In the genomic region with DNA sequence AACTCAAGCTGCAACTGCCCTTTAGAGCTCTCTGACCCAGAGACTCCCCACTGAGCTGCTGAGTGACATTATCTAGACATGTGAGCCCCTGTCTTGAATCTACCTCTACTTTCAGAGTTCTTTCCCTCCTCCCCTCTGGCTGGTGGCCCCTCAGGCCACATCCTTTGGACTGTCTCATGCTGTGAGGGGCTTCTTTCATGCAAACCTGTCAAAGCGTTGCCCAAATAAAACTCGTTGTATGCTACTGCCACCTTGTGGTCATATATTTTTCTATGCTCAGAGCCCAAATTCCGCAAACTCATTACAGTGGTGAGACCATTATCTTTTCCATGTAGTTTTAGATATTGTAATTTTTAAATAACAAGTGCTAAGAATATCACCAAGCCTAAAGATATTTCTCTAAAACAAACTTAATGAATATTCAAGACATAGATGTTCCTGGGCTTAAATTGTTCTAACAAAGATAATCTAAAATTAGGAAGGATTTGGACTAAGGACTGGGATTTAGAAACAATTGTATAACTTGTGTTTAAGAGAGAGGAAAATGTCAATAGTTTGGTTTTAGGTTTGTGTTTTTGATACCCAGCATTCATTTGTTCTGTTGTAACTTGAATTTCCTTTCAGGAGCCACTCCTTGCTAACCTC, we compare ENCODE assay signal across 8 cellular contexts.
A peak's percentile ranks its signal among the peaks of the same experiment; 100 is the strongest.
DNase-seq lines count a peak whose midpoint lies in the region; ATAC-seq and TF ChIP-seq lines count a peak whose summit lies in the region.

No MANE protein-coding gene starts in this region.

- H3K27ac ChIP-seq in colonic mucosa (no peak overlapping the region), neural progenitor cell (no peak overlapping the region), uterus (no peak overlapping the region)

- intact Hi-C loops in colonic mucosa (cut with DNase I) (loop anchor here (2.0 to 5.0 kb wide), 2 partner anchors 72 to 221 kb away; no protein-coding TSS in a partner anchor), uterus (cut with DNase I; ENCODE audit: low total_unique reads) (no loop called here)

- H3K36me3 ChIP-seq in colonic mucosa: no peaks in the 10 kb centered on the region
- no peaks in the 10 kb centered on the region for H3K36me3 ChIP-seq in neural progenitor cell
- no peaks in the 10 kb centered on the region for H3K36me3 ChIP-seq in uterus

- H3F3A ChIP-seq in neural progenitor cell (ENCODE audit: low read depth): no peaks in the 10 kb centered on the region

- TF ChIP-seq CTCF in AG10803 (conservative IDR thresholded peaks at IDR 0.05; ENCODE audit: low read length): peak; percentile 54
- TF ChIP-seq CTCF in colonic mucosa (IDR thresholded peaks at IDR 0.05): peak; percentile 52
- peak; percentile 75 for TF ChIP-seq CTCF in neural progenitor cell (IDR thresholded peaks at IDR 0.05)
- TF ChIP-seq CTCF in uterus (IDR thresholded peaks at IDR 0.05): no peak

- H3K4me3 Mint-ChIP-seq in neural progenitor cell: no peak overlapping the region

- H3K79me2 ChIP-seq in neural progenitor cell (ENCODE audit: low read depth): no peaks in the 10 kb centered on the region

- no peaks in the 10 kb centered on the region for H3K4me1 Mint-ChIP-seq in neural progenitor cell

- peak; percentile 33 for ATAC-seq in GM18502 (IDR thresholded peaks at IDR 0.05; ENCODE audit: poor library complexity, unreplicated experiment)
- ATAC-seq in HG03135 (IDR thresholded peaks at IDR 0.05; ENCODE audit: unreplicated experiment): no peak

- no peak overlapping the region for H3K4me2 ChIP-seq in neural progenitor cell

- peaks cover 13% of the 10 kb centered on the region for H3K27me3 Mint-ChIP-seq in neural progenitor cell (ENCODE audit: insufficient read depth, low read depth)

- peaks cover 30% of the 10 kb centered on the region for H3K9me3 Mint-ChIP-seq in neural progenitor cell

- H3K36me3 Mint-ChIP-seq in neural progenitor cell: peaks cover 3% of the 10 kb centered on the region

- no peak overlapping the region for H3K4me3 ChIP-seq in AG10803 (ENCODE audit: low read length)
- H3K4me3 ChIP-seq in colonic mucosa: no peak overlapping the region
- no peak overlapping the region for H3K4me3 ChIP-seq in neural progenitor cell
- H3K4me3 ChIP-seq in uterus: no peak overlapping the region

- no peak overlapping the region for H3K9ac ChIP-seq in colonic mucosa (ENCODE audit: low read depth in 2 of 2, low read length in 2 of 2)
- no peak overlapping the region for H3K9ac ChIP-seq in neural progenitor cell

- no peaks in the 10 kb centered on the region for H3K9me3 ChIP-seq in colonic mucosa
- H3K9me3 ChIP-seq in neural progenitor cell (ENCODE audit: low read depth): peaks cover 8% of the 10 kb centered on the region
- no peaks in the 10 kb centered on the region for H3K9me3 ChIP-seq in uterus

- TF ChIP-seq POLR2A in uterus (IDR thresholded peaks at IDR 0.05): no peak

- H3K27me3 ChIP-seq in colonic mucosa (no peaks in the 10 kb centered on the region), neural progenitor cell (no peaks in the 10 kb centered on the region), uterus (no peaks in the 10 kb centered on the region)

- DNase-seq in AG10803 (ENCODE audit: low read depth) (peak; percentile 3), NCI-H82 treated with DMSO at 0.1 percent for 48 hours (lab: John Stamatoyannopoulos, UW; ENCODE audit: unreplicated experiment) (peak; percentile 5), colonic mucosa (no peak), neural progenitor cell (ENCODE audit: low spot score) (peak; percentile 79), uterus (no peak)
- DNase-seq in activated effector memory CD4-positive, alpha-beta T cell treated with anti-CD3 and anti-CD28 coated beads, Interleukin-2, amount 50 U/mL, for 16 hours: no peak

- no peaks in the 10 kb centered on the region for H4K20me1 ChIP-seq in neural progenitor cell (ENCODE audit: low read depth)

- no peak overlapping the region for H3K27ac Mint-ChIP-seq in neural progenitor cell

- H3K4me1 ChIP-seq in colonic mucosa (no peaks in the 10 kb centered on the region), neural progenitor cell (no peaks in the 10 kb centered on the region), uterus (no peaks in the 10 kb centered on the region)

- no peak overlapping the region for H2AFZ ChIP-seq in neural progenitor cell (replicated peaks)

Comparison
In these comparisons a context has a peak if more than half of its experiments do, and no peak if none do; other contexts are left out.
1. DNase-seq: peak in AG10803 (single experiment), NCI-H82 treated with DMSO at 0.1 percent for 48 hours (single experiment) and neural progenitor cell (single experiment); none in colonic mucosa (single experiment), activated effector memory CD4-positive, alpha-beta T cell treated with anti-CD3 and anti-CD28 coated beads, Interleukin-2, amount 50 U/mL, for 16 hours (single experiment) and uterus (0 of 2).
2. CTCF ChIP-seq: peak in AG10803 (single experiment), colonic mucosa (single experiment) and neural progenitor cell (single experiment); none in uterus (0 of 4).